ENCODE assay signal across 8 cellular contexts in the genomic region with DNA sequence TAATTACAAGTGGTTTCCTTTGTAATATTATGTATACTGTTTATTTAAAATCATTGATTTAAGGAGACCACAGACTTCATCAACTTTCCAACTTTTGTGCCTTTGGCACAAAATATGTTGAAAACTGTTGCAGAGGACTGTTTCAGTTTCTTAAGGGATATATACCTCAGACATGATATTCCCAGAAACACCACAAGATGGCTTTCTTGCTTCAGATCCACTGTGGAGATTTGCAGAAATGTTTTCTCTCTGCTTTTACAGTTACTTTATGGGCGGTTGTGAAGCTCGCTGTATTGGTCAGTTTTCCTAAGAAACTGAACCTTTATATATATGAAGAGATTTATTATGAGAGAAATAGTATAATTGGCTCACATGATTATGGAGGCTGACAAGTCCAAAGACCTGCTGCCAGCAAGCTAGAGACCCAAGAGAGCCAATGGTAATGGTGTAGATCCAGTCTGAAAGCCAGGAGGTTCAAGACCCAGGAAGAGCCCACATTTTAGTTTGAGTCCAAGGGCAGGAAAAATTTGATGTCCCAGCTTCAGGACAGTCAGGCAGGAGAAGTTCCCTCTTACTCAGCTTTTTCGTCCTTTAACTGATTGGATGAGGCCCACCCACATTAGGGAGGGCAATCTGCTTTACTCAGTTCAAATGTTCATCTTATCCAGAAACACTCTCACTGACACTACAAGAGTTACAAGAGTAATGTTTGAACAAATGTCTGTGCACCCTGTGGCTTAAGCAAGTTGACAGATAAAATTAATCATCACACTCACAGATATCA. TPM values are rescaled to one million over a fixed set of nuclear protein-coding genes. Genes with fewer than 3 reads are reported as not detected.
DNase-seq lines count a peak whose midpoint lies in the region; ATAC-seq and TF ChIP-seq lines count a peak whose summit lies in the region.

No MANE protein-coding gene starts in this region.

- H3K27me3 ChIP-seq in brain microvascular endothelial cell (replicated peaks), result no peaks in the 10 kb centered on the region

- no peaks in the 10 kb centered on the region for H3K36me3 ChIP-seq in brain microvascular endothelial cell (replicated peaks)

- TF ChIP-seq POLR2A in NB4 (IDR thresholded peaks at IDR 0.05; ENCODE audit: extremely low read depth, insufficient read length), result no peak

- DNase-seq in AG10803 (ENCODE audit: low read depth), result peak; percentile 67
- DNase-seq in NB4 (ENCODE audit: low read depth), result peak; percentile 75
- peak; percentile 37 for DNase-seq in brain microvascular endothelial cell
- no peak for DNase-seq in left colon
- DNase-seq in GDM1 (lab: John Stamatoyannopoulos, UW), result no peak
- no peak for DNase-seq in occipital lobe (lab: John Stamatoyannopoulos, UW)

- H3K4me3 ChIP-seq in AG10803 (ENCODE audit: low read length) (no peak overlapping the region), NB4 (ENCODE audit: low read depth, low read length) (no peak overlapping the region), brain microvascular endothelial cell (ENCODE audit: low read depth, low read length) (no peak overlapping the region)

- in situ Hi-C loops in brain microvascular endothelial cell (cut with HindIII; ENCODE audit: low pct_ligation_motif_present, low sequenced_read_pairs), result no loop called here

- TF ChIP-seq CTCF in AG10803 (conservative IDR thresholded peaks at IDR 0.05; ENCODE audit: low read length) (peak; percentile 77), NB4 (IDR thresholded peaks at IDR 0.05; ENCODE audit: low read depth, low read length) (peak; percentile 73), brain microvascular endothelial cell (IDR thresholded peaks at IDR 0.05; ENCODE audit: low read depth, low read length, missing control alignments) (peak; percentile 57)

- H3K27ac ChIP-seq in brain microvascular endothelial cell, result no peak overlapping the region

- ATAC-seq in GM18909 (IDR thresholded peaks at IDR 0.05; ENCODE audit: poor library complexity, unreplicated experiment) (peak; percentile 64), left colon (peak; percentile 87), HG03159 (IDR thresholded peaks at IDR 0.05; ENCODE audit: unreplicated experiment) (no peak)

- intact Hi-C loops in left colon (cut with DNase I, micrococcal nuclease), result loop anchor here in 1 of 2 donors (5.0 to 10.0 kb wide), 2 partner anchors 94 to 193 kb away; a partner anchor contains a TSS

RNA-seq across cellular contexts. Expression of a gene that starts 12.8 kb away (rescaled TPM):
- 1 to 10 TPM; 4.8 to 6.8 TPM for total RNA-seq in left colon
- total RNA-seq in occipital lobe, result 1.4 TPM

Comparison
In these comparisons a context has a peak if more than half of its experiments do, and no peak if none do; other contexts are left out.
1. DNase-seq: peak in AG10803 (single experiment), NB4 (single experiment) and brain microvascular endothelial cell (single experiment); none in left colon (0 of 2), GDM1 (single experiment) and occipital lobe (single experiment).
2. Peak in every context shown above with its lines, with median percentiles within 50 percentile points of each other: CTCF ChIP-seq.